ENCODE assay signal across 8 cellular contexts in the genomic region with DNA sequence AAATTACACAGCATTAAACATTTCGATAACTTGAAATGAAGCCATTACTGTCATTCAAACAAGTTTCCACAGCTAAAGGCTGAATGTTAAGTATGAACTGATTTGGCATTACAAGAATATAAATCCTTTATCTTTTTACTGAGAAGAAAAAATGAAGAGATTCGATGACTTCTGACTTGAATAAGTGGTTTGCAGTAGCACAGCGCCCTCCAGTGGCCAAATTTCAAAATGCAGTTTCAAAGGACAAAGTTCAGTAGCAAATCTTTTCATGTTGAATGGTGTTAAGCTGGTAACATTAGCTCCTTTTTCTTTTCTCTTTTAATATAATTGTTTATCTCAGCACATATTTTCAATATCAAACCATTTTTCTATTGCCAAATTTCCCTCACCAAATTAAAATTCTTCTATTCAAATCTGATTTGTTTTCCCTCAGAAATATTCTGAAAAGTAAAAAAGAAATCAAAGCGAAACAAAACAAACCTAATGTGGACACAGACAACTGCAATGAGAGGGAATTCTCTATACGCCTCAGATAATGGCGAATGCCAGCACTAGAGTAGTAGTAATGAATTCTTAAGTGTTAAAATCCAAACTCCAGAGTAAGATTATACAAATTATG.
DNase-seq lines count a peak whose midpoint lies in the region; ATAC-seq and TF ChIP-seq lines count a peak whose summit lies in the region.

No MANE protein-coding gene starts in this region.

- H4K20me1 ChIP-seq in HCT116 (ENCODE audit: insufficient read depth) (0 out of 2 replicates have a peak, but pooled peaks cover 5% of the 10 kb centered on the region), OCI-LY7 (ENCODE audit: insufficient read depth, low read length) (no peaks in the 10 kb centered on the region), neural progenitor cell (ENCODE audit: low read depth) (no peaks in the 10 kb centered on the region)

- H3K27me3 ChIP-seq in HCT116 (ENCODE audit: insufficient read depth, low read length) (no peaks in the 10 kb centered on the region), neural progenitor cell (no peaks in the 10 kb centered on the region)

- H3K9me3 ChIP-seq in HCT116 (ENCODE audit: control insufficient read depth in 1 of 2, insufficient read depth in 1 of 2, low read depth in 1 of 2, low read length in 2 of 2) (no peaks in the 10 kb centered on the region), OCI-LY7 (ENCODE audit: low read length) (no peaks in the 10 kb centered on the region), neural progenitor cell (ENCODE audit: low read depth) (no peaks in the 10 kb centered on the region)

- no peaks in the 10 kb centered on the region for H3F3A ChIP-seq in neural progenitor cell (ENCODE audit: low read depth)

- no peaks in the 10 kb centered on the region for H3K36me3 ChIP-seq in HCT116 (ENCODE audit: control insufficient read depth in 1 of 2, insufficient read depth in 2 of 2, low read length in 2 of 2)
- no peaks in the 10 kb centered on the region for H3K36me3 ChIP-seq in OCI-LY7 (ENCODE audit: insufficient read depth, low read length)
- no peaks in the 10 kb centered on the region for H3K36me3 ChIP-seq in neural progenitor cell

- H3K27ac ChIP-seq in HCT116 (ENCODE audit: low read depth, low read length) (no peak overlapping the region), OCI-LY7 (ENCODE audit: low read depth, low read length, poor library complexity, severe bottlenecking) (no peak overlapping the region), neural progenitor cell (no peak overlapping the region)

- no peaks in the 10 kb centered on the region for H3K9me3 Mint-ChIP-seq in neural progenitor cell

- peak; percentile 94 for TF ChIP-seq RAD21 in HCT116 (IDR thresholded peaks at IDR 0.05; ENCODE audit: low read depth)

- no peak overlapping the region for H3K4me3 Mint-ChIP-seq in neural progenitor cell

- H3K9ac ChIP-seq in HCT116 (ENCODE audit: low read length): no peak overlapping the region
- H3K9ac ChIP-seq in neural progenitor cell: no peak overlapping the region

- H3K27me3 Mint-ChIP-seq in neural progenitor cell (ENCODE audit: insufficient read depth, low read depth): no peaks in the 10 kb centered on the region

- intact Hi-C loops in HCT116 (cut with micrococcal nuclease) (loop anchor here (2.0 to 10.0 kb wide), 7 partner anchors 181 to 959 kb away; no protein-coding TSS in a partner anchor), OCI-LY7 (cut with micrococcal nuclease; ENCODE audit: unreplicated experiment) (loop anchor here (1.0 to 10.0 kb wide), 6 partner anchors 77 to 802 kb away; no protein-coding TSS in a partner anchor)

- H3K36me3 Mint-ChIP-seq in neural progenitor cell: no peaks in the 10 kb centered on the region

- no peak overlapping the region for H3K27ac Mint-ChIP-seq in neural progenitor cell

- TF ChIP-seq CTCF in HCT116 (IDR thresholded peaks at IDR 0.05 in 2 of 3, conservative IDR thresholded peaks at IDR 0.05 in 1 of 3; ENCODE audit: borderline replicate concordance in 1 of 3, insufficient read depth in 1 of 3, low read depth in 2 of 3, low read length in 2 of 3) (peak; percentile 70 to 93 (median 81)), OCI-LY7 (conservative IDR thresholded peaks at IDR 0.05; ENCODE audit: low read length) (peak; percentile 99), fibroblast of mammary gland (conservative IDR thresholded peaks at IDR 0.05; ENCODE audit: control insufficient read depth, insufficient read depth, low read depth, low read length) (peak; percentile 79), neural progenitor cell (IDR thresholded peaks at IDR 0.05) (peak; percentile 97)

- H3K79me2 ChIP-seq in HCT116 (ENCODE audit: insufficient read depth, low read length): no peaks in the 10 kb centered on the region
- H3K79me2 ChIP-seq in OCI-LY7 (ENCODE audit: insufficient read depth, low read depth, low read length): no peaks in the 10 kb centered on the region
- H3K79me2 ChIP-seq in neural progenitor cell (ENCODE audit: low read depth): no peaks in the 10 kb centered on the region

- no peaks in the 10 kb centered on the region for H3K9me2 ChIP-seq in HCT116 (ENCODE audit: insufficient read depth)
- H3K9me2 ChIP-seq in OCI-LY7 (ENCODE audit: insufficient read depth, low read length): no peaks in the 10 kb centered on the region

- peak; percentile 89 for DNase-seq in Ammon's horn (ENCODE audit: low spot score)
- peak; percentile 57 for DNase-seq in HCT116 (ENCODE audit: low read depth, low spot score)
- peak; percentile 57 for DNase-seq in OCI-LY7 (ENCODE audit: low spot score)
- DNase-seq in activated T-cell treated with anti-CD3 and anti-CD28 coated beads for 48 hours (ENCODE audit: low read depth): peak; percentile 66
- DNase-seq in fibroblast of mammary gland (ENCODE audit: low read depth): peak; percentile 76
- DNase-seq in neural progenitor cell (ENCODE audit: low spot score): peak; percentile 63
- peak; percentile 48 for DNase-seq in stromal cell of bone marrow (ENCODE audit: low read depth)

- H3K4me2 ChIP-seq in HCT116 (ENCODE audit: low read length) (no peak overlapping the region), OCI-LY7 (ENCODE audit: low read length) (no peak overlapping the region), neural progenitor cell (no peak overlapping the region)

- H3K4me3 ChIP-seq in HCT116 (replicated peaks in 1 of 2; ENCODE audit: low read depth in 1 of 2, low read length in 2 of 2): no peak overlapping the region
- H3K4me3 ChIP-seq in OCI-LY7 (ENCODE audit: low read depth, low read length, poor library complexity, severe bottlenecking): no peak overlapping the region
- no peak overlapping the region for H3K4me3 ChIP-seq in fibroblast of mammary gland (ENCODE audit: control insufficient read depth, low read depth, low read length)
- no peak overlapping the region for H3K4me3 ChIP-seq in neural progenitor cell

- peak; percentile 64; the same call in 1 of the 2 replicates for ATAC-seq in HCT116
- ATAC-seq in GM18502 (IDR thresholded peaks at IDR 0.05; ENCODE audit: poor library complexity, unreplicated experiment): no peak

- H3K4me1 ChIP-seq in HCT116 (ENCODE audit: control insufficient read depth in 1 of 2, insufficient read depth in 2 of 2, low read length in 2 of 2) (peaks cover 0 to 9% of the 10 kb centered on the region in 2 experiments; a peak in 1 of 4 replicates), OCI-LY7 (ENCODE audit: insufficient read depth, low read length, poor library complexity, severe bottlenecking) (no peaks in the 10 kb centered on the region), neural progenitor cell (peaks cover 16% of the 10 kb centered on the region)

- CTCF ChIA-PET in HCT116 (lab: Charles Lee): interaction anchor here (0.6 to 1.8 kb wide), 28 partner anchors 9 to 956 kb away, joined by 3 to 22 read pairs (median 4); partner anchors contain the start of gene MDGA1
- CTCF ChIA-PET in OCI-LY7 (lab: Charles Lee; ENCODE audit: unreplicated experiment): interaction anchor here (1.3 kb wide), 1 partner anchor 471 kb away, joined by 5 read pairs; no protein-coding TSS in a partner anchor

- no peak for TF ChIP-seq POLR2A in HCT116 (IDR thresholded peaks at IDR 0.05; ENCODE audit: borderline replicate concordance, extremely low read depth, insufficient read depth, insufficient read length)

- no peak overlapping the region for H2AFZ ChIP-seq in HCT116 (ENCODE audit: low read depth, low read length, poor library complexity, severe bottlenecking)
- no peak overlapping the region for H2AFZ ChIP-seq in OCI-LY7 (ENCODE audit: low read length)
- no peak overlapping the region for H2AFZ ChIP-seq in neural progenitor cell (replicated peaks)

- POLR2A ChIA-PET in HCT116 (lab: Charles Lee) (no interaction called here), OCI-LY7 (lab: Charles Lee) (interaction anchor here (1.2 kb wide), 1 partner anchor 461 kb away, joined by 4 read pairs; no protein-coding TSS in a partner anchor)

- BruUV-seq in HCT116 (replicated peaks; lab: Mats Ljungman, UMichigan): no TSS peak
- BruUV-seq in OCI-LY7 (replicated peaks; lab: Mats Ljungman, UMichigan): no TSS peak

- RAD21 ChIA-PET in HCT116 (lab: Charles Lee; ENCODE audit: low non-redundant PET in 1 of 2, low total read pairs in 2 of 2, uncharacterized antibody in 2 of 2, unreplicated experiment in 2 of 2): interaction anchor here (0.6 to 0.8 kb wide), 5 partner anchors 17 to 753 kb away, joined by 3 to 5 read pairs (median 3); no protein-coding TSS in a partner anchor

- H3K4me1 Mint-ChIP-seq in neural progenitor cell: peaks cover 18% of the 10 kb centered on the region

TF ChIP-seq in HCT116, 20 proteins besides CTCF, POLR2A, EP300 and RAD21:
- no peak for TF ChIP-seq ATF3 (IDR thresholded peaks at IDR 0.05)
- no peak for TF ChIP-seq EGR1 (IDR thresholded peaks at IDR 0.05; ENCODE audit: low read depth)
- TF ChIP-seq FOSL1 (IDR thresholded peaks at IDR 0.05; ENCODE audit: low read depth): no peak
- TF ChIP-seq SP1 (IDR thresholded peaks at IDR 0.05; ENCODE audit: low read depth): no peak
- no peak for TF ChIP-seq ZNF274 (IDR thresholded peaks at IDR 0.05; ENCODE audit: low read depth, low read length)
- TF ChIP-seq POLR2AphosphoS5 (IDR thresholded peaks at IDR 0.05; ENCODE audit: low read depth, low read length): no peak
- TF ChIP-seq EZH2phosphoT487 (IDR thresholded peaks at IDR 0.05; ENCODE audit: borderline replicate concordance): no peak
- TF ChIP-seq SRF (IDR thresholded peaks at IDR 0.05; ENCODE audit: low read depth): no peak
- TF ChIP-seq SIN3A (IDR thresholded peaks at IDR 0.05; ENCODE audit: low read depth): no peak
- no peak for TF ChIP-seq ZFX (IDR thresholded peaks at IDR 0.05)
- TF ChIP-seq EZH2 (IDR thresholded peaks at IDR 0.05): no peak
- TF ChIP-seq, protein P1, sequence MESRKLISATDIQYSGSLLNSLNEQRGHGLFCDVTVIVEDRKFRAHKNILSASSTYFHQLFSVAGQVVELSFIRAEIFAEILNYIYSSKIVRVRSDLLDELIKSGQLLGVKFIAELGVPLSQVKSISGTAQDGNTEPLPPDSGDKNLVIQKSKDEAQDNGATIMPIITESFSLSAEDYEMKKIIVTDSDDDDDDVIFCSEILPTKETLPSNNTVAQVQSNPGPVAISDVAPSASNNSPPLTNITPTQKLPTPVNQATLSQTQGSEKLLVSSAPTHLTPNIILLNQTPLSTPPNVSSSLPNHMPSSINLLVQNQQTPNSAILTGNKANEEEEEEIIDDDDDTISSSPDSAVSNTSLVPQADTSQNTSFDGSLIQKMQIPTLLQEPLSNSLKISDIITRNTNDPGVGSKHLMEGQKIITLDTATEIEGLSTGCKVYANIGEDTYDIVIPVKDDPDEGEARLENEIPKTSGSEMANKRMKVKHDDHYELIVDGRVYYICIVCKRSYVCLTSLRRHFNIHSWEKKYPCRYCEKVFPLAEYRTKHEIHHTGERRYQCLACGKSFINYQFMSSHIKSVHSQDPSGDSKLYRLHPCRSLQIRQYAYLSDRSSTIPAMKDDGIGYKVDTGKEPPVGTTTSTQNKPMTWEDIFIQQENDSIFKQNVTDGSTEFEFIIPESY (IDR thresholded peaks at IDR 0.05; ENCODE audit: extremely low read depth, insufficient replicate concordance, low read length): no peak
